Comparison of ENCODE assay signal across 8 cellular contexts in the genomic region with DNA sequence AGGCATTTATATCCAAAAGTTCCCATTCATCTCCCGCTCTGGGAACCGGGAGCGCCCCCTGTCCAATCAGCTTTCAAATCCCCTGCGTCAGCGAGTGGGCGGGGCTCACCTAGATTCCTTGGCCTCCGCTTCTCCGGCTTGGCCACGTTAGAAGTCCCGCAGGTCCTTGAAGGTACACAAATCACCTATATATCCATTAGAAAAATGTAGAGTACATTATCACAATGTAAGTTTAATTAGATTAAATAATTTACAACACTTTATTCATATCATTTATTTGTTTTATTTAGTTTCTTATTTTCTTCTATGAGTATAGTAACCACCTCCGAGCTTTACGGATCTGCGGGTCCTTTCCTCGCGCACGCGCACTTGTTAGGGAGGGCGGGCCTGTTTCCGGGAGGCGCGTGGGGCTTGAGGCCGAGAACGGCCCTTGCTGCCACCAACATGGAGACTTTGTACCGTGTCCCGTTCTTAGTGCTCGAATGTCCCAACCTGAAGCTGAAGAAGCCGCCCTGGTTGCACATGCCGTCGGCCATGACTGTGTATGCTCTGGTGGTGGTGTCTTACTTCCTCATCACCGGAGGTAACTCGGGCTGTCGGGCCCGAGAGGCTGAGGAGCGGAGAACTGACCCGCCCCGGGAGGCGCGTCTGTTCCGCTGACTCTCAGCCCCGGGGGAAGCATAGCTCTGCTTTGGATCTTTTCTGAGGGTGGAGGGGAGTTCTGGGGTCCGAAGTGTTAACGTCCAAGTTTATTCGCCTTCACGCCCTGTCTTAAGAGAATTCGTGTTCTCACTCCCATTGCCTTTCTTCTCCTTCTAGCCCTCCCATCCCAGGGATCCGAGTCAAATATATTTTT. TPM values are rescaled to one million over a fixed set of nuclear protein-coding genes. Genes with fewer than 3 reads are reported as not detected.
A peak's percentile ranks its signal among the peaks of the same experiment; 100 is the strongest.
DNase-seq lines count a peak whose midpoint lies in the region; ATAC-seq and TF ChIP-seq lines count a peak whose summit lies in the region.

A gene (plus strand): TSS at position 388 of the 856 bp plus-strand sequence. CDS start 57 bp downstream, at position 445.

- H3K27me3 ChIP-seq in ACC112 (ENCODE audit: insufficient read depth, low read length) (no peaks in the 10 kb centered on the region), breast epithelium (no peaks in the 10 kb centered on the region), iPS-18a (ENCODE audit: control insufficient read depth, insufficient read depth, low read length) (no peaks in the 10 kb centered on the region), skeletal muscle satellite cell (ENCODE audit: control insufficient read depth, insufficient read depth, low read length) (no peaks in the 10 kb centered on the region)

- H3K27ac ChIP-seq in ACC112 (ENCODE audit: low read depth, low read length) (peak within 1 kb of the TSS; percentile 77), VCaP (peak within 1 kb of the TSS; percentile 84), breast epithelium (peak within 1 kb of the TSS; percentile 88), iPS-18a (ENCODE audit: low read length) (peak within 1 kb of the TSS; percentile 81)

- H3K4me3 ChIP-seq in ACC112 (ENCODE audit: low read depth, low read length) (peak within 1 kb of the TSS; percentile 97), breast epithelium (peak within 1 kb of the TSS; percentile 72 to 78 (median 77)), iPS-18a (ENCODE audit: low read length) (peak within 1 kb of the TSS; percentile 98), skeletal muscle satellite cell (ENCODE audit: low read length) (peak within 1 kb of the TSS; percentile 91)

- H2AFZ ChIP-seq in ACC112 (ENCODE audit: low read length, unreplicated experiment) = peak within 1 kb of the TSS; percentile 95

- H3K36me3 ChIP-seq in ACC112 (ENCODE audit: insufficient read depth, low read length) (peaks cover 6% of the 10 kb centered on the region), breast epithelium (no peaks in the 10 kb centered on the region), iPS-18a (ENCODE audit: control insufficient read depth, low read depth, low read length) (no peaks in the 10 kb centered on the region), skeletal muscle satellite cell (ENCODE audit: insufficient read depth, low read length) (peaks cover 11% of the 10 kb centered on the region)

- ATAC-seq in GM18870 (IDR thresholded peaks at IDR 0.05; ENCODE audit: unreplicated experiment) (peak; percentile 95), HG03135 (IDR thresholded peaks at IDR 0.05; ENCODE audit: unreplicated experiment) (peak; percentile 90)

- H3K79me2 ChIP-seq in ACC112 (ENCODE audit: control insufficient read depth, insufficient read depth, low read length, unreplicated experiment) = peaks cover 50% of the 10 kb centered on the region

- H3K4me2 ChIP-seq in skeletal muscle satellite cell (ENCODE audit: low read length) = peak within 1 kb of the TSS; percentile 80

- TF ChIP-seq CTCF in VCaP (conservative IDR thresholded peaks at IDR 0.05) = no peak
- TF ChIP-seq CTCF in breast epithelium (IDR thresholded peaks at IDR 0.05) = no peak

- H3K9me3 ChIP-seq in breast epithelium (no peaks in the 10 kb centered on the region), iPS-18a (ENCODE audit: control insufficient read depth, low read depth, low read length) (no peaks in the 10 kb centered on the region), skeletal muscle satellite cell (replicated peaks; ENCODE audit: low read length) (no peaks in the 10 kb centered on the region)

- H3K4me1 ChIP-seq in ACC112 (ENCODE audit: control insufficient read depth, insufficient read depth, low read length, unreplicated experiment) (peaks cover 21% of the 10 kb centered on the region), breast epithelium (no peaks in the 10 kb centered on the region), iPS-18a (ENCODE audit: control insufficient read depth, low read depth, low read length) (no peaks in the 10 kb centered on the region), skeletal muscle satellite cell (ENCODE audit: control insufficient read depth, insufficient read depth, low read length) (peaks cover 12% of the 10 kb centered on the region)

- peak within 1 kb of the TSS; percentile 90 for H3K9ac ChIP-seq in iPS-18a (ENCODE audit: low read length)
- H3K9ac ChIP-seq in skeletal muscle satellite cell (ENCODE audit: low read depth, low read length) = peak within 1 kb of the TSS; percentile 100

- DNase-seq in NCI-H2196 treated with DMSO at 0.1 percent for 48 hours (lab: John Stamatoyannopoulos, UW; ENCODE audit: unreplicated experiment) = peak; percentile 75
- peak; percentile 92 for DNase-seq in breast epithelium (ENCODE audit: low spot score in 2 of 2)

- peak; percentile 70 for TF ChIP-seq POLR2A in breast epithelium (IDR thresholded peaks at IDR 0.05)

- intact Hi-C loops in breast epithelium (cut with DNase I; ENCODE audit: low total_unique reads) = no loop called here

RNA-seq across cellular contexts. Expression of the gene that starts here (rescaled TPM):
- total RNA-seq in breast epithelium = 10 to 100 TPM; 53.4 to 84.6 (median 63.1) TPM
- total RNA-seq in skeletal muscle satellite cell (2012; rRNA removed) = 325 and 395 TPM in 2 replicates

Comparison
In these comparisons a context has a peak if more than half of its experiments do, and no peak if none do; other contexts are left out.
1. Peak in every context shown above with its lines: DNase-seq, ATAC-seq, H3K4me3 ChIP-seq and H3K27ac ChIP-seq.